8 cellular contexts compared by ENCODE assay signal in genomic region chr1:167687919-167688519, GRCh38. TPM values are rescaled to one million over a fixed set of nuclear protein-coding genes. Genes with fewer than 3 reads are reported as not detected.
A peak's percentile ranks its signal among the peaks of the same experiment; 100 is the strongest.
DNase-seq lines count a peak whose midpoint lies in the region; ATAC-seq and TF ChIP-seq lines count a peak whose summit lies in the region.

No MANE protein-coding gene starts in this region.

- no peaks in the 10 kb centered on the region for H3K79me2 ChIP-seq in PC-3 (ENCODE audit: low read length)
- no peaks in the 10 kb centered on the region for H3K79me2 ChIP-seq in fibroblast of lung (ENCODE audit: control insufficient read depth, insufficient read depth, low read length)
- no peaks in the 10 kb centered on the region for H3K79me2 ChIP-seq in neural progenitor cell (ENCODE audit: low read depth)

- H3K27me3 Mint-ChIP-seq in activated T-cell treated with anti-CD3 and anti-CD28 coated beads, Interleukin-2, amount 50 U/mL, for 24 hours, result no peaks in the 10 kb centered on the region
- H3K27me3 Mint-ChIP-seq in neural progenitor cell (ENCODE audit: insufficient read depth, low read depth), result peaks cover 12% of the 10 kb centered on the region

- in situ Hi-C loops in KBM-7 (cut with MboI; ENCODE audit: low pct_unique_long_range_greater_than_20kb, low sequenced_read_pairs), result loop anchor here (10.0 kb wide), 1 partner anchor 83 kb away; no protein-coding TSS in a partner anchor

- no TSS peak for BruUV-seq in PC-3 (replicated peaks; lab: Mats Ljungman, UMichigan)

- H3K4me1 ChIP-seq in PC-3 (ENCODE audit: insufficient read depth, low read length), result peaks cover 13% of the 10 kb centered on the region; the same call in 1 of the 2 replicates
- H3K4me1 ChIP-seq in fibroblast of lung (ENCODE audit: control insufficient read depth, extremely low read depth, insufficient read depth, low read length), result peaks cover 3% of the 10 kb centered on the region
- H3K4me1 ChIP-seq in neural progenitor cell, result peaks cover 14% of the 10 kb centered on the region

- H3K4me3 ChIP-seq in AG04450 (ENCODE audit: low read depth, low read length), result no peak overlapping the region
- H3K4me3 ChIP-seq in PC-3 (ENCODE audit: low read length), result no peak overlapping the region
- no peak overlapping the region for H3K4me3 ChIP-seq in fibroblast of lung (replicated peaks in 1 of 4; ENCODE audit: control extremely low read depth in 1 of 4, insufficient read depth in 1 of 4, low read depth in 3 of 4, low read length in 4 of 4)
- H3K4me3 ChIP-seq in neural progenitor cell, result no peak overlapping the region

- peak; percentile 63 for ATAC-seq in GM18868 (IDR thresholded peaks at IDR 0.05; ENCODE audit: unreplicated experiment)
- peak; percentile 56 for ATAC-seq in PC-3

- DNase-seq in AG04450 (ENCODE audit: low read depth, low spot score), result peak; percentile 68
- DNase-seq in KBM-7, result peak; percentile 88
- DNase-seq in PC-3, result peak; percentile 97
- DNase-seq in activated T-cell treated with anti-CD3 and anti-CD28 coated beads, Interleukin-2, amount 50 U/mL, for 24 hours, result peak; percentile 69
- DNase-seq in fibroblast of lung (ENCODE audit: low read depth in 2 of 2), result peak; percentile 58 to 86
- DNase-seq in neural progenitor cell (ENCODE audit: low spot score), result peak; percentile 84
- peak; percentile 59 for DNase-seq in stromal cell of bone marrow (ENCODE audit: low read depth)

- peaks cover 13% of the 10 kb centered on the region for H3K27me3 ChIP-seq in AG04450 (ENCODE audit: control insufficient read depth, insufficient read depth, low read length)
- 0 out of 2 replicates have a peak, but pooled peaks cover 8% of the 10 kb centered on the region for H3K27me3 ChIP-seq in PC-3 (ENCODE audit: low read length)
- no peaks in the 10 kb centered on the region for H3K27me3 ChIP-seq in fibroblast of lung (ENCODE audit: control insufficient read depth, insufficient read depth, low read length)
- H3K27me3 ChIP-seq in neural progenitor cell, result no peaks in the 10 kb centered on the region

- intact Hi-C loops in PC-3 (cut with micrococcal nuclease), result loop anchor here (1.0 to 2.0 kb wide), 4 partner anchors 21 to 132 kb away; no protein-coding TSS in a partner anchor

- peaks cover 27% of the 10 kb centered on the region for H3K4me1 Mint-ChIP-seq in activated T-cell treated with anti-CD3 and anti-CD28 coated beads, Interleukin-2, amount 50 U/mL, for 24 hours (ENCODE audit: low read depth)
- H3K4me1 Mint-ChIP-seq in neural progenitor cell, result peaks cover 29% of the 10 kb centered on the region

- TF ChIP-seq CTCF in AG04450 (IDR thresholded peaks at IDR 0.05; ENCODE audit: low read depth, low read length) (peak; percentile 95), PC-3 (conservative IDR thresholded peaks at IDR 0.05; ENCODE audit: low read depth, low read length) (peak; percentile 96), fibroblast of lung (conservative IDR thresholded peaks at IDR 0.05 in 1 of 2, IDR thresholded peaks at IDR 0.05 in 1 of 2; ENCODE audit: low read depth in 1 of 2, low read length in 2 of 2) (peak; percentile 96), neural progenitor cell (IDR thresholded peaks at IDR 0.05) (peak; percentile 89)

- POLR2A ChIA-PET in AG04450 (lab: Yijun Ruan, JAX), result interaction anchor here (0.5 to 0.9 kb wide), 2 partner anchors 136 to 171 kb away, joined by 3 read pairs; no protein-coding TSS in a partner anchor
- POLR2A ChIA-PET in PC-3 (lab: Charles Lee; ENCODE audit: unreplicated experiment), result no interaction called here

- H3K9me3 ChIP-seq in AG04450 (ENCODE audit: control insufficient read depth, insufficient read depth, low read length) (no peaks in the 10 kb centered on the region), PC-3 (ENCODE audit: low read length) (no peaks in the 10 kb centered on the region), fibroblast of lung (ENCODE audit: control insufficient read depth, insufficient read depth, low read depth, low read length) (no peaks in the 10 kb centered on the region), neural progenitor cell (ENCODE audit: low read depth) (no peaks in the 10 kb centered on the region)

- H3K27ac Mint-ChIP-seq in activated T-cell treated with anti-CD3 and anti-CD28 coated beads, Interleukin-2, amount 50 U/mL, for 24 hours, result peak overlapping the region; percentile 70
- H3K27ac Mint-ChIP-seq in neural progenitor cell, result no peak overlapping the region

- H3K9ac ChIP-seq in PC-3 (ENCODE audit: low read length) (no peak overlapping the region), fibroblast of lung (ENCODE audit: insufficient read depth, low read length) (no peak overlapping the region), neural progenitor cell (no peak overlapping the region)

- H4K20me1 ChIP-seq in PC-3 (ENCODE audit: low read length), result no peaks in the 10 kb centered on the region
- no peaks in the 10 kb centered on the region for H4K20me1 ChIP-seq in fibroblast of lung (ENCODE audit: control insufficient read depth, extremely low read depth, insufficient read depth, low read length)
- H4K20me1 ChIP-seq in neural progenitor cell (ENCODE audit: low read depth), result no peaks in the 10 kb centered on the region

- H3K36me3 ChIP-seq in PC-3 (ENCODE audit: low read depth, low read length) (no peaks in the 10 kb centered on the region), fibroblast of lung (ENCODE audit: control insufficient read depth, insufficient read depth, low read length) (no peaks in the 10 kb centered on the region), neural progenitor cell (no peaks in the 10 kb centered on the region)

- H3K27ac ChIP-seq in AG04450 (ENCODE audit: low read depth, low read length) (no peak overlapping the region), PC-3 (ENCODE audit: low read length) (no peak overlapping the region), fibroblast of lung (ENCODE audit: insufficient read depth, low read length) (no peak overlapping the region), neural progenitor cell (no peak overlapping the region)

- H3K9me3 Mint-ChIP-seq in activated T-cell treated with anti-CD3 and anti-CD28 coated beads, Interleukin-2, amount 50 U/mL, for 24 hours, result no peaks in the 10 kb centered on the region
- no peaks in the 10 kb centered on the region for H3K9me3 Mint-ChIP-seq in neural progenitor cell

- no peak overlapping the region for H3K4me2 ChIP-seq in PC-3 (ENCODE audit: low read length)
- H3K4me2 ChIP-seq in fibroblast of lung (ENCODE audit: extremely low read depth, insufficient read depth, low read length), result no peak overlapping the region
- H3K4me2 ChIP-seq in neural progenitor cell, result no peak overlapping the region

- H2AFZ ChIP-seq in PC-3 (ENCODE audit: low read length) (no peak overlapping the region), fibroblast of lung (ENCODE audit: low read length) (no peak overlapping the region), neural progenitor cell (replicated peaks) (no peak overlapping the region)

- H3K9me2 ChIP-seq in PC-3 (replicated peaks; ENCODE audit: low read length), result no peaks in the 10 kb centered on the region

- H3F3A ChIP-seq in PC-3 (ENCODE audit: low read length, unreplicated experiment), result no peaks in the 10 kb centered on the region
- H3F3A ChIP-seq in neural progenitor cell (ENCODE audit: low read depth), result peaks cover 19% of the 10 kb centered on the region

- no peak overlapping the region for H3K4me3 Mint-ChIP-seq in activated T-cell treated with anti-CD3 and anti-CD28 coated beads, Interleukin-2, amount 50 U/mL, for 24 hours
- no peak overlapping the region for H3K4me3 Mint-ChIP-seq in neural progenitor cell

- H3K36me3 Mint-ChIP-seq in activated T-cell treated with anti-CD3 and anti-CD28 coated beads, Interleukin-2, amount 50 U/mL, for 24 hours (ENCODE audit: low read depth), result peaks cover 88% of the 10 kb centered on the region
- H3K36me3 Mint-ChIP-seq in neural progenitor cell, result no peaks in the 10 kb centered on the region

- CTCF ChIA-PET in AG04450 (lab: Charles Lee), result interaction anchor here (0.6 to 2.7 kb wide), 55 partner anchors 9 to 469 kb away, joined by 3 to 72 read pairs (median 4); partner anchors contain the start of genes CREG1 and POU2F1
- CTCF ChIA-PET in PC-3 (lab: Charles Lee), result interaction anchor here (0.7 to 1.9 kb wide), 2 partner anchors 21 to 87 kb away, joined by 3 to 31 read pairs; no protein-coding TSS in a partner anchor

RNA-seq across cellular contexts. Expression of gene MPZL1, which starts 33.8 kb away (rescaled TPM):
- polyA plus RNA-seq in AG04450 (2011; rRNA removed), result 144 and 198 TPM in 2 replicates
- 82.1 and 111 TPM in 2 replicates for polyA minus RNA-seq in AG04450 (2011; rRNA and poly(A)+ RNA removed)
- 86.5 and 95.1 TPM in 2 replicates for total RNA-seq in PC-3 (2014; rRNA removed)
- total RNA-seq in fibroblast of lung, result 81.4 and 86.8 TPM in 2 replicates
- 105 and 158 TPM in 2 replicates for polyA plus RNA-seq in fibroblast of lung
- 93.6 and 132 TPM in 2 replicates for polyA plus RNA-seq in fibroblast of lung (2012)
- 43.0 and 45.3 TPM in 2 replicates for polyA minus RNA-seq in fibroblast of lung (ENCODE audit: low replicate concordance)
- 121 and 125 TPM in 2 replicates for total RNA-seq in neural progenitor cell (ENCODE audit: low replicate concordance)

RNA-seq across cellular contexts. Expression of gene RCSD1, which starts 58.0 kb away (rescaled TPM):
- polyA plus RNA-seq in AG04450 (2011; rRNA removed) (not detected in 2 replicates), fibroblast of lung (0.05 and 4.1 TPM in 2 replicates)
- not detected in 2 replicates for polyA minus RNA-seq in AG04450 (2011; rRNA and poly(A)+ RNA removed)
- total RNA-seq in PC-3 (2014; rRNA removed) (not detected in 2 replicates), fibroblast of lung (under 0.01 TPM in 1 of 2 replicates, not detected in the other), neural progenitor cell (ENCODE audit: low replicate concordance) (0.06 TPM in 2 replicates)
- 3.0 TPM in 1 of 2 replicates, not detected in the other for polyA plus RNA-seq in fibroblast of lung (2012)
- polyA minus RNA-seq in fibroblast of lung (ENCODE audit: low replicate concordance), result 2.6 TPM in 1 of 2 replicates, not detected in the other
